Comparison of ENCODE assay signal across 26 cellular contexts in genomic region chr10:95850791-95851190, GRCh38. TPM values are rescaled to one million over a fixed set of nuclear protein-coding genes. Genes with fewer than 3 reads are reported as not detected.
"Had no signal": no experiment of that assay in that cellular context is flagged by ENCODE, and none has a peak within 500 bp of the region (broad histone marks: within the 10 kb centered on the region; RNA-seq: fewer than 3 reads in every experiment).

No MANE protein-coding gene starts in this region.

- H3K27me3 ChIP-seq: colonic mucosa, hepatocyte, left lung, pancreas, right atrium auricular region, tibial artery had no signal

- ATAC-seq: activated T-cell treated with anti-CD3 and anti-CD28 coated beads, Interleukin-2, amount 50 U/mL, for 4 hours; left lung; pancreas; psoas muscle; stimulated activated naive CD8-positive, alpha-beta T cell treated with anti-CD3 and anti-CD28 coated beads, Interleukin-15, Interleukin-2, amounts not matched to agents 100 U/mL and 50 U/mL, for 24 hours had no signal

- H3K4me3 ChIP-seq: colonic mucosa, hepatocyte, left lung, pancreas, psoas muscle, right atrium auricular region, tibial artery had no signal

- H3K4me1 ChIP-seq: colonic mucosa, left lung, pancreas, psoas muscle, right atrium auricular region, tibial artery had no signal

- DNase-seq: activated B cell treated with CpG ODN at 0.5 μM for 24 hours; activated CD4-positive, alpha-beta T cell treated with anti-CD3 and anti-CD28 coated beads for 4 hours; activated CD4-positive, alpha-beta T cell treated with anti-CD3 and anti-CD28 coated beads, Interleukin-2, amount 50 U/mL, for 48 hours; activated CD8-positive, alpha-beta memory T cell treated with anti-CD3 and anti-CD28 coated beads, Interleukin-2, amount 50 U/mL, for 48 hours; activated naive CD4-positive, alpha-beta T cell treated with Interleukin-2 at 50 U/mL for 16 hours; activated naive CD8-positive, alpha-beta T cell treated with anti-CD3 and anti-CD28 coated beads for 36 hours; activated T-cell treated with anti-CD3 and anti-CD28 coated beads, Interleukin-2, amount 50 U/mL, for 4 hours; amniotic stem cell; colonic mucosa; endodermal cell; glutamatergic neuron; immature natural killer cell; left lung; pancreas; psoas muscle; stimulated activated CD4-positive, alpha-beta T cell treated with anti-CD3 and anti-CD28 coated beads, Interleukin-12 subunit alpha, Interleukin-12 subunit beta, amount 100 ng/mL, for 4 hours; stimulated activated CD4-positive, alpha-beta T cell treated with anti-CD3 and anti-CD28 coated beads, Interleukin-4, amount 100 ng/mL, for 4 hours; stimulated activated naive CD8-positive, alpha-beta T cell treated with anti-CD3 and anti-CD28 coated beads, Interleukin-15, Interleukin-2, amounts not matched to agents 100 U/mL and 50 U/mL, for 24 hours; tibial artery had no signal

- H3K36me3 ChIP-seq: colonic mucosa, pancreas had no signal

- H3K27ac ChIP-seq: colonic mucosa, epithelial cell of prostate, hepatocyte, left lung, pancreas, psoas muscle, right atrium auricular region, tibial artery had no signal

- H3K9me3 ChIP-seq: colonic mucosa, left lung, pancreas, psoas muscle, right atrium auricular region, tibial artery had no signal

RNA-seq across cellular contexts. Expression of gene CC2D2B, which starts 57.0 kb away (rescaled TPM):
- total RNA-seq: activated CD8-positive, alpha-beta memory T cell treated with anti-CD3 and anti-CD28 coated beads for 36 hours; activated naive CD8-positive, alpha-beta T cell treated with anti-CD3 and anti-CD28 coated beads for 36 hours; activated T-cell treated with anti-CD3 and anti-CD28 coated beads, Interleukin-2, amount 50 U/mL, for 4 hours; bronchial epithelial cell; kidney epithelial cell; lung microvascular endothelial cell had no signal
